In the genomic region with DNA sequence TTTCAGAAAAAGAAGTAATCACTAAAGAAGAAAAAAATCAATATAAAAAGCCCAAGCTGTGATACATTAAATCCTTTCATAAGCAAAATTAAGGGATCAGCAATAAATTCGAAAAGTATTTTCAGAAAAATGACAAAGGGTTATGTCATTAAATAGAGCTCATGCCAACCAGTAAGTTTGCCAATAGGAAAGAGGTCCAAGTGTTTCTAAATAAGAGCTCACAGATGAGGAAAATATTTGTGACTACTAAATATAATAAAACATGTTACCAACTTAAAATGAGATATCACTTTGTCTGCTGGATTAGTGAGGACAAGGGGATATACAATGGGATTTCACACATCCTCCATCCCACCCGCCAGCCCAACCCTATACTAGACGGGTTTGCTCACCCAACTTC, we compare ENCODE assay signal across 24 cellular contexts.
"Had no signal": no experiment of that assay in that cellular context is flagged by ENCODE, and none has a peak within 500 bp of the region (broad histone marks: within the 10 kb centered on the region; RNA-seq: fewer than 3 reads in every experiment).

No MANE protein-coding gene starts in this region.

- H3K27ac ChIP-seq: brain microvascular endothelial cell, cardiac muscle cell had no signal

- H2AFZ ChIP-seq: PC-9 had no signal

- H3K27me3 ChIP-seq: brain microvascular endothelial cell had no signal

- H3K4me3 ChIP-seq: cardiac muscle cell, PC-9, SK-N-MC had no signal

- ATAC-seq: activated T-helper 17 cell treated with anti-CD3 and anti-CD28 coated beads, Interleukin-2, amount 50 U/mL, for 72 hours; T-cell had no signal

- H3K36me3 ChIP-seq: brain microvascular endothelial cell, cardiac muscle cell had no signal

- DNase-seq: activated B cell treated with CpG ODN at 0.5 μM for 24 hours; activated CD4-positive, alpha-beta memory T cell treated with anti-CD3 and anti-CD28 coated beads, Interleukin-2, amount 10 ng/mL, durations not matched to agents 7 days and 5 days; activated CD4-positive, alpha-beta T cell treated with anti-CD3 and anti-CD28 coated beads, Interleukin-2, amount 10 ng/mL, durations not matched to agents 7 days and 5 days; activated gamma-delta T cell; activated naive CD4-positive, alpha-beta T cell treated with anti-CD3 and anti-CD28 coated beads, Interleukin-2, amount 10 ng/mL, durations not matched to agents 7 days and 5 days; activated naive CD8-positive, alpha-beta T cell treated with anti-CD3 and anti-CD28 coated beads for 36 hours; activated T-cell treated with anti-CD3 and anti-CD28 coated beads for 4 hours; activated T-cell treated with anti-CD3 and anti-CD28 coated beads, Interleukin-2, amount 50 U/mL, for 48 hours; brain microvascular endothelial cell; Karpas-422; MM.1S; NCI-H1105 treated with DMSO at 0.1 percent for 48 hours; NCI-H1436 treated with DMSO at 0.1 percent for 48 hours; NCI-H187; NCI-H2081; NCI-H510A treated with DMSO at 0.1 percent for 48 hours; NCI-H69; PC-9; T-cell; T-helper 2 cell; T1000 had no signal
